ENCODE assay signal across 12 cellular contexts in the genomic region with DNA sequence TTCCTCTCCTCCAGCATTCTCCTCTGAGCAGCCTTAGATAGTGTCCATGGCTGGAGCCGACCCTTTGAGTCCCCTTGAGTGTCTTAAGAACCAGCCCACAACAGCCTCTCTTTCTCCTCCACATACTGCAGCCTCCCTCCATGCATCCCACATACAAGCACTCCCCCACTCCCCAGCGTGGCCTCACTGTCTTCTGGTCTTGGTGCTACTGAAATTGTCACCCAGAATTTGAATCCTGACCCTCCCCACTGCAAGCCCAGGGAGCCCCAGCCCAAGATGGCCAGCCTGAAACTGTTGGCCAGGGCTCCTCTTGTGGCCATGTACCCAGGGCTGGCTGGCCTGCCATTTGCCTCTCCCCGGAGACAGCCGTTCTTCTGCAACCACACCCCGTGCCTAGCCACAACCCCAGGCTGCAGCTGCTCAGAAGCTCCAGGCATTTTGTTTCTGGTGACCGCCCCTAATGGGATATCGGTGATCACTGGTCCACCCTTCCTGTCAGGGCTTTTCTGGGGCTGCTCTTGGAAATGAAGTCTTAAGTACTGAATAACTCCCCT. TPM values are rescaled to one million over a fixed set of nuclear protein-coding genes. Genes with fewer than 3 reads are reported as not detected.
A peak's percentile ranks its signal among the peaks of the same experiment; 100 is the strongest.
DNase-seq lines count a peak whose midpoint lies in the region; ATAC-seq, FAIRE-seq and TF ChIP-seq lines count a peak whose summit lies in the region.
"Had no signal": no experiment of that assay in that cellular context is flagged by ENCODE, and none has a peak within 500 bp of the region (broad histone marks: within the 10 kb centered on the region; RNA-seq: fewer than 3 reads in every experiment).

No MANE protein-coding gene starts in this region.

- no peak for ATAC-seq in activated naive CD4-positive, alpha-beta T cell treated with anti-CD3 and anti-CD28 coated beads, Interleukin-2, amount 50 U/mL, for 72 hours
- ATAC-seq in GM21390 (IDR thresholded peaks at IDR 0.05; ENCODE audit: unreplicated experiment) (no peak), HG03039 (IDR thresholded peaks at IDR 0.05; ENCODE audit: unreplicated experiment) (no peak)
- ATAC-seq: left colon had no signal

- H3K36me3 ChIP-seq in endothelial cell of umbilical vein (ENCODE audit: control insufficient read depth in 2 of 2, extremely low read depth in 1 of 2, insufficient read depth in 2 of 2, low read length in 2 of 2), result peaks cover 38 to 57% of the 10 kb centered on the region in 2 experiments
- H3K36me3 ChIP-seq in subcutaneous abdominal adipose tissue (ENCODE audit: control insufficient read depth in 5 of 5, insufficient read depth in 5 of 5, low read length in 5 of 5), result peaks cover 3 to 77% (median 75%) of the 10 kb centered on the region in 5 donors

- H3K4me1 ChIP-seq in endothelial cell of umbilical vein (ENCODE audit: control insufficient read depth, extremely low read depth, insufficient read depth, low read length) (no peaks in the 10 kb centered on the region), subcutaneous abdominal adipose tissue (ENCODE audit: control insufficient read depth in 5 of 5, insufficient read depth in 5 of 5, low read length in 5 of 5) (peaks cover 12 to 46% (median 37%) of the 10 kb centered on the region in 5 donors)

- TSS peak; percentile 9 for BruUV-seq in endothelial cell of umbilical vein (replicated peaks; lab: Mats Ljungman, UMichigan)

- no peak overlapping the region for H3K4me3 Mint-ChIP-seq in activated naive CD4-positive, alpha-beta T cell treated with anti-CD3 and anti-CD28 coated beads, Interleukin-2, amount 50 U/mL, for 24 hours

- H3K27ac Mint-ChIP-seq in activated naive CD4-positive, alpha-beta T cell treated with anti-CD3 and anti-CD28 coated beads, Interleukin-2, amount 50 U/mL, for 24 hours, result peak overlapping the region; percentile 85
- H3K27ac Mint-ChIP-seq in activated naive CD4-positive, alpha-beta T cell treated with anti-CD3 and anti-CD28 coated beads, Interleukin-2, amount 50 U/mL, for 72 hours, result peak overlapping the region in 1 of 2 donors; percentile 75

- no peaks in the 10 kb centered on the region for H3K9me1 ChIP-seq in endothelial cell of umbilical vein (replicated peaks; ENCODE audit: control insufficient read depth, extremely low read depth, insufficient read depth, low read length)

- no peaks in the 10 kb centered on the region for H3K9me3 Mint-ChIP-seq in activated naive CD4-positive, alpha-beta T cell treated with anti-CD3 and anti-CD28 coated beads, Interleukin-2, amount 50 U/mL, for 24 hours
- no peaks in the 10 kb centered on the region for H3K9me3 Mint-ChIP-seq in activated naive CD4-positive, alpha-beta T cell treated with anti-CD3 and anti-CD28 coated beads, Interleukin-2, amount 50 U/mL, for 72 hours

- no peak for TF ChIP-seq POLR2A in endothelial cell of umbilical vein (IDR thresholded peaks at IDR 0.05; ENCODE audit: low read depth, low read length)

- no peak overlapping the region for H3K4me3 ChIP-seq in endothelial cell of umbilical vein (replicated peaks in 1 of 3; ENCODE audit: insufficient read depth in 1 of 3, low read depth in 1 of 3, low read length in 3 of 3)
- H3K4me3 ChIP-seq in subcutaneous abdominal adipose tissue (ENCODE audit: low read depth in 1 of 5, low read length in 5 of 5), result no peak overlapping the region

- peaks cover 7% of the 10 kb centered on the region for H3K79me2 ChIP-seq in endothelial cell of umbilical vein (ENCODE audit: control insufficient read depth, insufficient read depth, low read length)

- no peak for DNase-seq in activated naive CD4-positive, alpha-beta T cell treated with anti-CD3 and anti-CD28 coated beads, Interleukin-2, amount 50 U/mL, for 72 hours (ENCODE audit: low spot score in 2 of 2)
- DNase-seq in MV-4-11 (lab: John Stamatoyannopoulos, UW), result peak; percentile 70
- no peak for DNase-seq in endothelial cell of umbilical vein (ENCODE audit: low read depth, low spot score)
- no peak for DNase-seq in NCI-H2029 (lab: John Stamatoyannopoulos, UW)
- DNase-seq: C1 segment of cervical spinal cord, NCI-H2081 treated with DMSO at 0.1 percent for 48 hours, RPMI8226 had no signal

- H3K27me3 ChIP-seq in endothelial cell of umbilical vein (ENCODE audit: control insufficient read depth in 2 of 2, insufficient read depth in 2 of 2, low read length in 2 of 2) (no peaks in the 10 kb centered on the region), subcutaneous abdominal adipose tissue (ENCODE audit: control insufficient read depth in 5 of 5, insufficient read depth in 4 of 5, low read length in 5 of 5) (no peaks in the 10 kb centered on the region)

- H3K9me3 ChIP-seq in endothelial cell of umbilical vein (replicated peaks; ENCODE audit: control insufficient read depth, insufficient read depth, low read length) (no peaks in the 10 kb centered on the region), subcutaneous abdominal adipose tissue (ENCODE audit: control insufficient read depth in 5 of 5, low read length in 5 of 5) (no peaks in the 10 kb centered on the region)

- H2AFZ ChIP-seq in endothelial cell of umbilical vein (ENCODE audit: low read depth, low read length), result no peak overlapping the region

- H3K27ac ChIP-seq in endothelial cell of umbilical vein (ENCODE audit: insufficient read depth, low read depth, low read length), result no peak overlapping the region
- H3K27ac ChIP-seq in subcutaneous abdominal adipose tissue (ENCODE audit: low read depth, low read length), result peak overlapping the region; percentile 72

- no peak overlapping the region for H3K9ac ChIP-seq in endothelial cell of umbilical vein (replicated peaks; ENCODE audit: extremely low read depth, insufficient read depth, low read length)
- no peak overlapping the region for H3K9ac ChIP-seq in subcutaneous abdominal adipose tissue (ENCODE audit: low read length in 5 of 5)

- intact Hi-C loops in endothelial cell of umbilical vein (cut with micrococcal nuclease), result no loop called here

- POLR2A ChIA-PET in endothelial cell of umbilical vein (lab: Charles Lee), result no interaction called here

- H3K27me3 Mint-ChIP-seq in activated naive CD4-positive, alpha-beta T cell treated with anti-CD3 and anti-CD28 coated beads, Interleukin-2, amount 50 U/mL, for 24 hours, result no peaks in the 10 kb centered on the region

- H4K20me1 ChIP-seq in endothelial cell of umbilical vein (replicated peaks; ENCODE audit: control insufficient read depth, extremely low read depth, insufficient read depth, low read length), result no peaks in the 10 kb centered on the region

- peaks cover 7% of the 10 kb centered on the region for H3K36me3 Mint-ChIP-seq in activated naive CD4-positive, alpha-beta T cell treated with anti-CD3 and anti-CD28 coated beads, Interleukin-2, amount 50 U/mL, for 24 hours
- no peaks in the 10 kb centered on the region for H3K36me3 Mint-ChIP-seq in activated naive CD4-positive, alpha-beta T cell treated with anti-CD3 and anti-CD28 coated beads, Interleukin-2, amount 50 U/mL, for 72 hours

- H3K4me2 ChIP-seq in endothelial cell of umbilical vein (ENCODE audit: insufficient read depth, low read length), result no peak overlapping the region

- TF ChIP-seq CTCF in endothelial cell of umbilical vein (IDR thresholded peaks at IDR 0.05; ENCODE audit: extremely low read depth in 1 of 2, insufficient read depth in 1 of 2, low read depth in 1 of 2, low read length in 2 of 2), result no peak

- dilution Hi-C loops in endothelial cell of umbilical vein (cut with MboI; ENCODE audit: extremely low pct_ligation_motif_present, low sequenced_read_pairs), result no loop called here

- H3K4me1 Mint-ChIP-seq in activated naive CD4-positive, alpha-beta T cell treated with anti-CD3 and anti-CD28 coated beads, Interleukin-2, amount 50 U/mL, for 24 hours, result peaks cover 27% of the 10 kb centered on the region

- no peak for FAIRE-seq in endothelial cell of umbilical vein (lab: Jason Lieb, UNC)

- CTCF ChIA-PET in endothelial cell of umbilical vein (lab: Charles Lee), result interaction anchor here (1.3 kb wide), 1 partner anchor 13 kb away, joined by 4 read pairs; no protein-coding TSS in a partner anchor

TF ChIP-seq in endothelial cell of umbilical vein, 7 proteins besides CTCF, POLR2A, EP300 and RAD21:
- TF ChIP-seq EZH2 (IDR thresholded peaks at IDR 0.05; ENCODE audit: borderline replicate concordance, low read depth, low read length, severe bottlenecking), result no peak
- no peak for TF ChIP-seq JUN (IDR thresholded peaks at IDR 0.05; ENCODE audit: borderline replicate concordance, insufficient read depth, insufficient read length, low read depth)
- peak; percentile 6 for TF ChIP-seq POLR2AphosphoS5 (IDR thresholded peaks at IDR 0.05; ENCODE audit: insufficient read depth, low read depth, low read length)
- TF ChIP-seq, protein P1, sequence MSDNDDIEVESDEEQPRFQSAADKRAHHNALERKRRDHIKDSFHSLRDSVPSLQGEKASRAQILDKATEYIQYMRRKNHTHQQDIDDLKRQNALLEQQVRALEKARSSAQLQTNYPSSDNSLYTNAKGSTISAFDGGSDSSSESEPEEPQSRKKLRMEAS (IDR thresholded peaks at IDR 0.05; ENCODE audit: insufficient read depth, insufficient read length), result no peak
- no peak for TF ChIP-seq MYC (IDR thresholded peaks at IDR 0.05; ENCODE audit: low read depth, low read length)
- TF ChIP-seq FOS (IDR thresholded peaks at IDR 0.05; ENCODE audit: borderline replicate concordance, insufficient read depth, low read length), result no peak
- TF ChIP-seq GATA2 (IDR thresholded peaks at IDR 0.05; ENCODE audit: insufficient read depth, insufficient read length, low read depth, low read length), result no peak

RNA-seq across cellular contexts. Expression of a gene that starts 18.8 kb away (rescaled TPM):
- total RNA-seq in activated naive CD4-positive, alpha-beta T cell treated with anti-CD3 and anti-CD28 coated beads, Interleukin-2, amount 50 U/mL, for 72 hours, result under 1 TPM in 1 of 2 donors, not detected in 1; 0.14 TPM
- not detected in 2 replicates for total RNA-seq in endothelial cell of umbilical vein
- polyA plus RNA-seq in endothelial cell of umbilical vein, result not detected in 2 replicates
- polyA plus RNA-seq in endothelial cell of umbilical vein (2011; cell fraction: cytosol; rRNA removed), result not detected in 2 replicates
- polyA plus RNA-seq in endothelial cell of umbilical vein (2011; cell fraction: nucleus; rRNA removed), result 0.04 and 0.08 TPM in 2 replicates
- not detected in 2 replicates for polyA plus RNA-seq in endothelial cell of umbilical vein (2012)
- polyA minus RNA-seq in endothelial cell of umbilical vein, result 0.07 TPM in 1 of 2 replicates, not detected in the other
- not detected for polyA minus RNA-seq in endothelial cell of umbilical vein (2011; cell fraction: cytosol; rRNA and poly(A)+ RNA removed)
- 0.14 TPM in 2 replicates for polyA minus RNA-seq in endothelial cell of umbilical vein (2011; cell fraction: nucleus; rRNA and poly(A)+ RNA removed)
- total RNA-seq: left colon had no signal
